In genomic region chr3:37962906-37963486, GRCh38 we compare ENCODE assay signal across 13 cellular contexts. TPM values are rescaled to one million over a fixed set of nuclear protein-coding genes. Genes with fewer than 3 reads are reported as not detected.
DNase-seq lines count a peak whose midpoint lies in the region; ATAC-seq, FAIRE-seq and TF ChIP-seq lines count a peak whose summit lies in the region.
"Had no signal": no experiment of that assay in that cellular context is flagged by ENCODE, and none has a peak within 500 bp of the region (broad histone marks: within the 10 kb centered on the region; RNA-seq: fewer than 3 reads in every experiment).

No MANE protein-coding gene starts in this region.

- TF ChIP-seq POLR2A in tibial nerve (IDR thresholded peaks at IDR 0.05) = no peak

- in situ Hi-C loops in GM23248 (cut with MboI) = no loop called here

- H3K27ac ChIP-seq in GM23248 = 0 out of 2 replicates have a peak overlapping the region, but pooled peaks have one; percentile 2
- H3K27ac ChIP-seq in ascending aorta = peak overlapping the region; percentile 19 to 60
- peak overlapping the region; percentile 58 to 73 for H3K27ac ChIP-seq in kidney (ENCODE audit: low read depth in 2 of 2, low read length in 2 of 2)
- H3K27ac ChIP-seq in tibial nerve = peak overlapping the region in 2 of 4 donors; percentile 64 to 66

- H3K36me3 ChIP-seq in GM23248 (ENCODE audit: low read depth) = no peaks in the 10 kb centered on the region
- no peaks in the 10 kb centered on the region for H3K36me3 ChIP-seq in ascending aorta
- H3K36me3 ChIP-seq in kidney (ENCODE audit: control insufficient read depth in 1 of 2, insufficient read depth in 2 of 2, low read length in 2 of 2) = no peaks in the 10 kb centered on the region
- H3K36me3 ChIP-seq in tibial nerve = peaks cover 0 to 22% (median 0%) of the 10 kb centered on the region in 3 donors

- TF ChIP-seq CTCF in ascending aorta (IDR thresholded peaks at IDR 0.05) (no peak), kidney (IDR thresholded peaks at IDR 0.05; ENCODE audit: borderline replicate concordance, extremely low read depth, insufficient read depth) (no peak), tibial nerve (IDR thresholded peaks at IDR 0.05) (no peak)

- no peak for TF ChIP-seq EP300 in tibial nerve (IDR thresholded peaks at IDR 0.05)

- ATAC-seq in sciatic nerve (peak; percentile 49), GM19395 (IDR thresholded peaks at IDR 0.05; ENCODE audit: unreplicated experiment) (no peak), GM21390 (IDR thresholded peaks at IDR 0.05; ENCODE audit: unreplicated experiment) (no peak)
- ATAC-seq: activated CD4-positive, CD25-positive, alpha-beta regulatory T cell treated with anti-CD3 and anti-CD28 coated beads, Interleukin-2, amount 50 U/mL, for 24 hours; stimulated activated memory B cell treated with anti-CD40 and anti-IgM and Interleukin-4, amounts not matched to agents 10 μg/mL and 1 μg/mL and 100 μg/mL, for 72 hours had no signal

- intact Hi-C loops in ascending aorta (cut with DNase I) (loop anchor here (1.0 to 5.0 kb wide), 2 partner anchors 41 to 108 kb away; no protein-coding TSS in a partner anchor), kidney (cut with DNase I) (loop anchor here (10.0 kb wide), 1 partner anchor 108 kb away; no protein-coding TSS in a partner anchor), sciatic nerve (cut with DNase I) (no loop called here)

- no peak overlapping the region for H3K9ac ChIP-seq in GM23248
- H3K9ac ChIP-seq in kidney (ENCODE audit: low read length in 2 of 2) = peak overlapping the region in 1 of 2 donors; percentile 24

- H3K4me3 ChIP-seq in GM23248 = no peak overlapping the region
- no peak overlapping the region for H3K4me3 ChIP-seq in ascending aorta
- H3K4me3 ChIP-seq in kidney (ENCODE audit: low read length in 2 of 2) = peak overlapping the region in 1 of 2 donors; percentile 4
- H3K4me3 ChIP-seq in tibial nerve = no peak overlapping the region

- H3K27me3 ChIP-seq in GM23248 (replicated peaks; ENCODE audit: insufficient read depth) = no peaks in the 10 kb centered on the region
- H3K27me3 ChIP-seq in ascending aorta = no peaks in the 10 kb centered on the region
- no peaks in the 10 kb centered on the region for H3K27me3 ChIP-seq in tibial nerve

- DNase-seq in GM23248 (peak; percentile 49), ascending aorta (ENCODE audit: low spot score in 2 of 2) (no peak), kidney (no peak), sciatic nerve (ENCODE audit: low spot score) (no peak), hippocampal formation (lab: John Stamatoyannopoulos, UW) (no peak), tibial nerve (ENCODE audit: low spot score in 2 of 2) (no peak)
- DNase-seq: CD4-positive, CD25-positive, alpha-beta regulatory T cell; effector memory CD4-positive, alpha-beta T cell; SW 1271 had no signal

- 43 to 47% methylated on average over 6 of the region's 6 CpGs for WGBS in GM23248 (ENCODE audit: low coverage in 1 of 2, low lambda C conversion rate in 2 of 2, missing lambda C conversion rate in 2 of 2), 2 experiments
- 39 to 40% methylated on average over 6 of the region's 6 CpGs for WGBS in tibial nerve, 2 donors

- no peak overlapping the region for H3K4me2 ChIP-seq in GM23248 (ENCODE audit: unreplicated experiment)

- H4K20me1 ChIP-seq in GM23248 (ENCODE audit: insufficient read depth) = no peaks in the 10 kb centered on the region

- H3K9me3 ChIP-seq in GM23248 (ENCODE audit: low read depth) (no peaks in the 10 kb centered on the region), ascending aorta (no peaks in the 10 kb centered on the region), kidney (ENCODE audit: control insufficient read depth in 1 of 2, low read length in 2 of 2) (no peaks in the 10 kb centered on the region), tibial nerve (no peaks in the 10 kb centered on the region)

- H3K9me2 ChIP-seq in GM23248 (ENCODE audit: insufficient read depth) = no peaks in the 10 kb centered on the region

- peak overlapping the region; percentile 55 for H2AFZ ChIP-seq in GM23248

- H3K79me2 ChIP-seq in GM23248 (ENCODE audit: insufficient read depth) = no peaks in the 10 kb centered on the region

- H3K4me1 ChIP-seq in GM23248 (ENCODE audit: insufficient read depth) = peaks cover 17% of the 10 kb centered on the region
- H3K4me1 ChIP-seq in ascending aorta = peaks cover 0 to 11% of the 10 kb centered on the region in 2 donors
- peaks cover 48 to 58% of the 10 kb centered on the region in 2 donors for H3K4me1 ChIP-seq in kidney (ENCODE audit: control insufficient read depth in 1 of 2, insufficient read depth in 1 of 2, low read depth in 1 of 2, low read length in 2 of 2)
- H3K4me1 ChIP-seq in tibial nerve = peaks cover 0 to 45% (median 15%) of the 10 kb centered on the region in 4 donors

- H3F3A ChIP-seq in GM23248 (ENCODE audit: insufficient read depth) = peaks cover 6% of the 10 kb centered on the region; the same call in 1 of the 2 replicates

- FAIRE-seq in kidney (lab: Jason Lieb, UNC) = no peak

RNA-seq across cellular contexts. Expression of gene VILL, which starts 27.6 kb away (rescaled TPM):
- 6.6 and 12.4 TPM in 2 replicates for total RNA-seq in GM23248 (2014; rRNA removed; shearing (Covaris generic))
- polyA plus RNA-seq in GM23248 (2016; fragmentation: Nextera tagmentation; extraction: Ambion mirVana) (2.8 and 2.9 TPM in 2 replicates), kidney (ENCODE audit: insufficient read depth, low read depth, low replicate concordance) (7.4 TPM)
- total RNA-seq in ascending aorta (6.3 TPM), kidney (7.6 TPM), sciatic nerve (9.9 TPM), tibial nerve (10 to 100 TPM; 13.6 to 16.5 (median 15.3) TPM)
